Comparison of ENCODE assay signal across 32 cellular contexts in the genomic region with DNA sequence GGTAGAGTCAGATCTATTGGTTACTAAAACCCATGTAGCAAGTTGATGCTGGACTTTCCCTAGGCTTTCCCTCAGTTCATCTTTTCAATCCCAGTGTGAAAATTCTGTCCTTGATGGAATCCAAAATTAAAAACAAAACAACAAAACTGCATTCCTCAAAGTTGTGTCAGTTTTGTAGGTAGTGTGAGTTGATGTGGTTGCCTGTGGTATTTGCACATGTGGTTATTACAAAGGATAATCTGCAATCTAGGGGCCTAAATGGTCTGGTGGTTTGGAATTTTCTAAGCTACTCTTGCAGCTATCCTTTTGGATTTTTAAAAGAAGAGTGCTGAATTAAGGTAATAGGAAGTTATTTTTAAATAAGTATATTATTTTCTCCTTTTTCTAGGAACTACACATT.
"Had no signal": no experiment of that assay in that cellular context is flagged by ENCODE, and none has a peak within 500 bp of the region (broad histone marks: within the 10 kb centered on the region; RNA-seq: fewer than 3 reads in every experiment).

No MANE protein-coding gene starts in this region.

- H3K4me1 ChIP-seq: ascending aorta, breast epithelium, colonic mucosa, gastroesophageal sphincter, neural progenitor cell, parathyroid adenoma, psoas muscle, transverse colon had no signal

- H3K4me3 Mint-ChIP-seq: activated naive CD4-positive, alpha-beta T cell treated with anti-CD3 and anti-CD28 coated beads for 36 hours; activated naive CD8-positive, alpha-beta T cell treated with anti-CD3 and anti-CD28 coated beads for 36 hours; activated T-helper 1 cell treated with anti-CD3 and anti-CD28 coated beads, Interleukin-12 subunit alpha, Interleukin-12 subunit beta, Interleukin-2, Interleukin-4 antibody, amounts not matched to agents 30 ng/mL and 10 ng/mL and 1 ng/mL, durations not matched to agents 14 hours and 24 hours and 36 hours; mesothelial cell of epicardium; natural killer cell; neural progenitor cell had no signal

- H3K36me3 ChIP-seq: adrenal gland, breast epithelium, colonic mucosa, neural progenitor cell had no signal

- H3K27me3 Mint-ChIP-seq: activated naive CD8-positive, alpha-beta T cell treated with anti-CD3 and anti-CD28 coated beads for 36 hours had no signal

- FAIRE-seq: keratinocyte, TTC549 had no signal

- H3K27ac ChIP-seq: adrenal gland, ascending aorta, breast epithelium, colonic mucosa, gastroesophageal sphincter, neural progenitor cell, parathyroid adenoma, psoas muscle, testis, transverse colon, VCaP had no signal

- H3K4me2 ChIP-seq: neural progenitor cell had no signal

- DNase-seq: activated CD4-positive, alpha-beta T cell treated with anti-CD3 and anti-CD28 coated beads for 4 hours; activated CD4-positive, alpha-beta T cell treated with anti-CD3 and anti-CD28 coated beads, Interleukin-2, amount 50 U/mL, for 48 hours; activated CD8-positive, alpha-beta memory T cell treated with anti-CD3 and anti-CD28 coated beads for 24 hours; activated CD8-positive, alpha-beta memory T cell treated with anti-CD3 and anti-CD28 coated beads, Interleukin-2, amount 50 U/mL, for 4 hours; activated effector memory CD4-positive, alpha-beta T cell treated with anti-CD3 and anti-CD28 coated beads, Interleukin-2, amount 50 U/mL, for 16 hours; activated naive CD4-positive, alpha-beta T cell treated with anti-CD3 and anti-CD28 coated beads for 36 hours; activated naive CD8-positive, alpha-beta T cell treated with anti-CD3 and anti-CD28 coated beads for 36 hours; activated T-cell treated with anti-CD3 and anti-CD28 coated beads, Interleukin-2, amount 50 U/mL, for 1 hour; adrenal gland; colonic mucosa; effector CD8-positive, alpha-beta T cell; head of caudate nucleus; hippocampal formation; left colon; natural killer cell; occipital lobe; psoas muscle; right cardiac atrium; stimulated activated CD4-positive, alpha-beta T cell treated with anti-CD3 and anti-CD28 coated beads, Interleukin-2, amount 100 ng/mL, for 48 hours; stimulated activated naive CD4-positive, alpha-beta T cell treated with Interleukin-2 at 50 U/mL for 16 hours; testis; transverse colon had no signal

- H3K4me1 Mint-ChIP-seq: activated naive CD8-positive, alpha-beta T cell treated with anti-CD3 and anti-CD28 coated beads for 36 hours; natural killer cell had no signal

- ATAC-seq: gastroesophageal sphincter, left colon, natural killer cell, psoas muscle, right cardiac atrium had no signal

- H3K27ac Mint-ChIP-seq: activated naive CD4-positive, alpha-beta T cell treated with anti-CD3 and anti-CD28 coated beads for 36 hours; activated naive CD8-positive, alpha-beta T cell treated with anti-CD3 and anti-CD28 coated beads for 36 hours; activated T-helper 1 cell treated with anti-CD3 and anti-CD28 coated beads, Interleukin-12 subunit alpha, Interleukin-12 subunit beta, Interleukin-2, Interleukin-4 antibody, amounts not matched to agents 30 ng/mL and 10 ng/mL and 1 ng/mL, durations not matched to agents 14 hours and 24 hours and 36 hours; mesothelial cell of epicardium; natural killer cell; neural progenitor cell had no signal

- H3K27me3 ChIP-seq: adrenal gland, ascending aorta, breast epithelium, colonic mucosa, gastroesophageal sphincter, neural progenitor cell, testis, transverse colon had no signal

- H3K9me3 ChIP-seq: adrenal gland, ascending aorta, breast epithelium, colonic mucosa, gastroesophageal sphincter, psoas muscle, testis, transverse colon had no signal

- H3K9ac ChIP-seq: neural progenitor cell, parathyroid adenoma had no signal

- H2AFZ ChIP-seq: neural progenitor cell, parathyroid adenoma had no signal

- H3K36me3 Mint-ChIP-seq: natural killer cell had no signal

- H3K4me3 ChIP-seq: adrenal gland, ascending aorta, breast epithelium, colonic mucosa, gastroesophageal sphincter, neural progenitor cell, psoas muscle, testis, transverse colon had no signal

- H3K79me2 ChIP-seq: parathyroid adenoma had no signal

- H3K9me3 Mint-ChIP-seq: activated naive CD4-positive, alpha-beta T cell treated with anti-CD3 and anti-CD28 coated beads for 36 hours; activated naive CD8-positive, alpha-beta T cell treated with anti-CD3 and anti-CD28 coated beads for 36 hours; activated T-helper 1 cell treated with anti-CD3 and anti-CD28 coated beads, Interleukin-12 subunit alpha, Interleukin-12 subunit beta, Interleukin-2, Interleukin-4 antibody, amounts not matched to agents 30 ng/mL and 10 ng/mL and 1 ng/mL, durations not matched to agents 14 hours and 24 hours and 36 hours; mesothelial cell of epicardium; natural killer cell; neural progenitor cell had no signal
